Comparison of ENCODE assay signal across 8 cellular contexts in the genomic region with DNA sequence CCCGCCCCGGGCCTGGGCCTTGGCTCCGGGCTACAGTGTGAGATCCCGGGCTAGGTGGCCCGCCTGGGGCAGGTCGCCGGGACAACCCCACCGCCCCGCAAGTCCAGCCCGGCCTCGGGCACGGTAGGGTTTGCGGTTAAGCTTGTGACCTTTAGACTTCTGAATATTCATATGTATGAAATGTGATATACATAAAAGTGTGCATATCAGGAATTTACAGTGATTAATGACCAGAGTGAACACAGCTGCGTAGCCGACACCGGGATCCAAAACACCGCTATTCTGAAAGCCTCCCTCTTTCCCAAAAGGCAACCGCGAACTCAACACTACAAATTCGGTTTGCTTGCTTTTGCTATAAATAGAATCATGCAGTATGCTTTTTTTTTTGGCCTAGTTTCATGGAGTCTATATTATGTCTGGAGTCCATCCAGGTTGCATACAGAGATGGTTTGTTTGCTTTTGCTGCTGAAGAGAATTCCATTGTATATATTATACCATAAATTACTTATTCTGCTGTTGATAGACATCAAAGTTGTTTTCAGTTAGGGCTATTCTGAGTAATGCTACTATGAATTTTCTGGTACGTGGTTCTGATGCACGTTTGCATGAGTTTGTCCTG. TPM values are rescaled to one million over a fixed set of nuclear protein-coding genes. Genes with fewer than 3 reads are reported as not detected.
A peak's percentile ranks its signal among the peaks of the same experiment; 100 is the strongest.
DNase-seq lines count a peak whose midpoint lies in the region; ATAC-seq and TF ChIP-seq lines count a peak whose summit lies in the region.

No MANE protein-coding gene starts in this region.

- peak overlapping the region; percentile 80 for H3K27ac ChIP-seq in RWPE2 (ENCODE audit: poor library complexity, severe bottlenecking)
- H3K27ac ChIP-seq in esophagus muscularis mucosa (replicated peaks in 1 of 4), result peak overlapping the region; percentile 92 to 98 (median 94)

- intact Hi-C loops in esophagus muscularis mucosa (cut with DNase I), result loop anchor here (5.0 kb wide), 1 partner anchor 347 kb away; no protein-coding TSS in a partner anchor

- WGBS in esophagus muscularis mucosa, result 2% methylated on average over 22 of the region's 22 CpGs

- POLR2A ChIA-PET in HEK293T (lab: Yijun Ruan, JAX), result interaction anchor here (0.8 to 3.0 kb wide), 5 partner anchors 18 to 347 kb away, joined by 4 to 15 read pairs (median 5); no protein-coding TSS in a partner anchor

- H3K9me3 ChIP-seq in RWPE2 (ENCODE audit: severe bottlenecking) (no peaks in the 10 kb centered on the region), esophagus muscularis mucosa (no peaks in the 10 kb centered on the region)

- CTCF ChIA-PET in HEK293T (lab: Yijun Ruan, JAX), result no interaction called here

- ATAC-seq in RWPE2 (ENCODE audit: low read depth) (no peak; the same call in 2 of the 3 replicates), omental fat pad (ENCODE audit: low FRiP score) (peak; percentile 59)

- H3K4me1 ChIP-seq in RWPE2 (ENCODE audit: insufficient read depth, poor library complexity, severe bottlenecking), result peaks cover 27% of the 10 kb centered on the region
- H3K4me1 ChIP-seq in esophagus muscularis mucosa, result peaks cover 26 to 40% (median 38%) of the 10 kb centered on the region in 4 donors

- H3K36me3 ChIP-seq in RWPE2 (ENCODE audit: low read depth), result peaks cover 29% of the 10 kb centered on the region
- peaks cover 0 to 4% (median 1%) of the 10 kb centered on the region in 4 donors for H3K36me3 ChIP-seq in esophagus muscularis mucosa

- TF ChIP-seq CTCF in RWPE2 (IDR thresholded peaks at IDR 0.05; ENCODE audit: poor library complexity, severe bottlenecking) (no peak), esophagus muscularis mucosa (IDR thresholded peaks at IDR 0.05) (no peak), omental fat pad (IDR thresholded peaks at IDR 0.05) (no peak)

- H3K4me3 ChIP-seq in RWPE2 (ENCODE audit: severe bottlenecking) (peak overlapping the region; percentile 84), esophagus muscularis mucosa (peak overlapping the region; percentile 71 to 98 (median 92))

- no peak for TF ChIP-seq EP300 in esophagus muscularis mucosa (IDR thresholded peaks at IDR 0.05)

- TF ChIP-seq POLR2A in esophagus muscularis mucosa (IDR thresholded peaks at IDR 0.05; ENCODE audit: low read depth), result no peak

- peak; percentile 54 for DNase-seq in HEK293T (ENCODE audit: extremely low spot score)
- DNase-seq in RWPE2 (ENCODE audit: low spot score), result peak; percentile 80
- no peak for DNase-seq in esophagus muscularis mucosa (ENCODE audit: extremely low spot score)
- no peak for DNase-seq in omental fat pad (ENCODE audit: low spot score)
- DNase-seq in NCI-H2196 treated with DMSO at 0.1 percent for 48 hours (lab: John Stamatoyannopoulos, UW; ENCODE audit: unreplicated experiment), result no peak
- DNase-seq in CD1c-positive myeloid dendritic cell (ENCODE audit: extremely low spot score), result no peak
- DNase-seq in stimulated activated CD4-positive, alpha-beta T cell treated with anti-CD3 and anti-CD28 coated beads, Interleukin-1b, Interleukin-23, amount 100 ng/mL, for 48 hours, result no peak
- DNase-seq in retina, result no peak

- no peaks in the 10 kb centered on the region for H3K27me3 ChIP-seq in RWPE2 (ENCODE audit: insufficient read depth, poor library complexity, severe bottlenecking)
- no peaks in the 10 kb centered on the region for H3K27me3 ChIP-seq in esophagus muscularis mucosa

TF ChIP-seq in HEK293T, 16 proteins besides CTCF, POLR2A, EP300 and RAD21:
- no peak for TF ChIP-seq SUZ12 (IDR thresholded peaks at IDR 0.05)
- TF ChIP-seq, protein P1, sequence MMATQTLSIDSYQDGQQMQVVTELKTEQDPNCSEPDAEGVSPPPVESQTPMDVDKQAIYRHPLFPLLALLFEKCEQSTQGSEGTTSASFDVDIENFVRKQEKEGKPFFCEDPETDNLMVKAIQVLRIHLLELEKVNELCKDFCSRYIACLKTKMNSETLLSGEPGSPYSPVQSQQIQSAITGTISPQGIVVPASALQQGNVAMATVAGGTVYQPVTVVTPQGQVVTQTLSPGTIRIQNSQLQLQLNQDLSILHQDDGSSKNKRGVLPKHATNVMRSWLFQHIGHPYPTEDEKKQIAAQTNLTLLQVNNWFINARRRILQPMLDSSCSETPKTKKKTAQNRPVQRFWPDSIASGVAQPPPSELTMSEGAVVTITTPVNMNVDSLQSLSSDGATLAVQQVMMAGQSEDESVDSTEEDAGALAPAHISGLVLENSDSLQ (IDR thresholded peaks at IDR 0.05), result peak; percentile 73

RNA-seq across cellular contexts. Expression of a gene that starts 0.7 kb away (rescaled TPM):
- total RNA-seq in esophagus muscularis mucosa, result 10 to 100 TPM; 19.9 to 35.7 (median 25.2) TPM
- total RNA-seq in omental fat pad, result 10 to 100 TPM; 25.6 to 47.7 (median 29.3) TPM

RNA-seq across cellular contexts. Expression of a gene that starts 18.4 kb away (rescaled TPM):
- total RNA-seq in esophagus muscularis mucosa, result 10 to 100 TPM; 47.3 to 75.4 (median 59.8) TPM
- 10 to 100 TPM; 61.0 to 99.4 (median 92.3) TPM for total RNA-seq in omental fat pad

RNA-seq across cellular contexts. Expression of a gene that starts 43.9 kb away (rescaled TPM):
- total RNA-seq in esophagus muscularis mucosa (10 to 100 TPM; 13.3 to 31.6 (median 19.6) TPM), omental fat pad (10 to 100 TPM; 16.9 to 85.3 (median 39.4) TPM)

Comparison
In these comparisons a context has a peak if more than half of its experiments do, and no peak if none do; other contexts are left out.
1. DNase-seq: peak in HEK293T (single experiment) and RWPE2 (single experiment); none in esophagus muscularis mucosa (single experiment), omental fat pad (single experiment), NCI-H2196 treated with DMSO at 0.1 percent for 48 hours (single experiment), CD1c-positive myeloid dendritic cell (single experiment), stimulated activated CD4-positive, alpha-beta T cell treated with anti-CD3 and anti-CD28 coated beads, Interleukin-1b, Interleukin-23, amount 100 ng/mL, for 48 hours (single experiment) and retina (single experiment).